In genomic region chr7:151678227-151678604, GRCh38 we compare ENCODE assay signal across 1 cellular context.
TF ChIP-seq lines count a peak whose summit lies in the region.

No MANE protein-coding gene starts in this region.

TF ChIP-seq in IMR-90, 13 proteins besides CTCF, POLR2A, EP300 and RAD21 (continued from another document):
- TF ChIP-seq USF2 (IDR thresholded peaks at IDR 0.05; ENCODE audit: low read depth, low read length): no peak
- TF ChIP-seq RCOR1 (IDR thresholded peaks at IDR 0.05; ENCODE audit: insufficient replicate concordance, low read length): no peak
- no peak for TF ChIP-seq FOS (IDR thresholded peaks at IDR 0.05; ENCODE audit: low read depth, low read length)
- no peak for TF ChIP-seq ELK1 (IDR thresholded peaks at IDR 0.05; ENCODE audit: borderline replicate concordance, low read depth, low read length)
- no peak for TF ChIP-seq CHD1 (IDR thresholded peaks at IDR 0.05; ENCODE audit: low read depth, low read length)
- no peak for TF ChIP-seq RFX5 (IDR thresholded peaks at IDR 0.05; ENCODE audit: low read depth, low read length)
- no peak for TF ChIP-seq SMC3 (IDR thresholded peaks at IDR 0.05; ENCODE audit: low read depth, low read length)
- TF ChIP-seq MXI1 (IDR thresholded peaks at IDR 0.05; ENCODE audit: borderline replicate concordance, low read depth, low read length): no peak
TF ChIP-seq in IMR-90: peak in this region for 0.
